15 cellular contexts compared by ENCODE assay signal in genomic region chr15:69813881-69814280, GRCh38.
DNase-seq lines count a peak whose midpoint lies in the region; ATAC-seq and TF ChIP-seq lines count a peak whose summit lies in the region.
"Had no signal": no experiment of that assay in that cellular context is flagged by ENCODE, and none has a peak within 500 bp of the region (broad histone marks: within the 10 kb centered on the region; RNA-seq: fewer than 3 reads in every experiment).

No MANE protein-coding gene starts in this region.

- peak; percentile 18 for ATAC-seq in upper lobe of right lung

- H3K4ac ChIP-seq in H9 (ENCODE audit: low read depth, low read length): no peak overlapping the region

- no peak overlapping the region for H4K5ac ChIP-seq in H9 (ENCODE audit: insufficient read length, low read depth, low read length)

- no peak overlapping the region for H2BK20ac ChIP-seq in H9 (ENCODE audit: low read depth, low read length, poor library complexity, severe bottlenecking)

- no peak overlapping the region for H3T11ph ChIP-seq in H9 (ENCODE audit: low read length)

- no peaks in the 10 kb centered on the region for H3K79me1 ChIP-seq in H9 (ENCODE audit: insufficient read depth, low read depth, low read length, poor library complexity, severe bottlenecking)

- TF ChIP-seq CTCF in upper lobe of right lung (IDR thresholded peaks at IDR 0.05) (no peak), H9 (conservative IDR thresholded peaks at IDR 0.05) (no peak)

- no peak overlapping the region for H3K23ac ChIP-seq in H9 (ENCODE audit: insufficient read length, low read depth, low read length)

- intact Hi-C loops in upper lobe of right lung (cut with DNase I): no loop called here

- peaks cover 34% of the 10 kb centered on the region for H3K27me3 Mint-ChIP-seq in H9 (ENCODE audit: low read depth)

- no peak overlapping the region for H3K18ac ChIP-seq in H9 (ENCODE audit: insufficient read length, low read depth, low read length)

- no peaks in the 10 kb centered on the region for H4K20me1 ChIP-seq in H9 (ENCODE audit: control insufficient read depth, insufficient read depth, insufficient read length)

- no peak overlapping the region for H2AFZ ChIP-seq in H9 (ENCODE audit: low read length)

- no peak overlapping the region for H2BK120ac ChIP-seq in H9 (ENCODE audit: low read depth, low read length, poor library complexity, severe bottlenecking)

- no peak overlapping the region for H3K4me3 ChIP-seq in upper lobe of right lung

- H3K4me2 ChIP-seq in H9 (ENCODE audit: insufficient read depth, insufficient read length, low read length): no peak overlapping the region

- H3K4me3 Mint-ChIP-seq in H9: no peak overlapping the region
- H3K4me3 Mint-ChIP-seq: CD4-positive, CD25-positive, alpha-beta regulatory T cell had no signal

- H3K27ac ChIP-seq in upper lobe of right lung (no peak overlapping the region), H9 (ENCODE audit: insufficient read length, low read depth, low read length) (no peak overlapping the region)

- H2BK5ac ChIP-seq in H9 (ENCODE audit: insufficient read length, low read length): no peak overlapping the region

- no peak overlapping the region for H2BK15ac ChIP-seq in H9 (ENCODE audit: low read depth, low read length)

- no peak overlapping the region for H2AK5ac ChIP-seq in H9 (ENCODE audit: insufficient read length, low read length)

- no CpG with 5 or more reads among the region's 7 CpGs for WGBS in H9 (ENCODE audit: extremely low coverage, insufficient read length, low lambda C conversion rate)

- no peak overlapping the region for H4K8ac ChIP-seq in H9 (replicated peaks; ENCODE audit: insufficient read length, low read depth, low read length)

- no peak overlapping the region for H3K9ac ChIP-seq in H9 (ENCODE audit: extremely low read depth, insufficient read length, low read length)

- no peak overlapping the region for H3K27ac Mint-ChIP-seq in H9

- H3K27me3 ChIP-seq in upper lobe of right lung (no peaks in the 10 kb centered on the region), H9 (ENCODE audit: insufficient read depth, low read length) (no peaks in the 10 kb centered on the region)

- H3K36me3 ChIP-seq in upper lobe of right lung: no peaks in the 10 kb centered on the region

- H3K14ac ChIP-seq in H9 (ENCODE audit: insufficient read depth, low read length): no peak overlapping the region; the same call in 1 of the 2 replicates

- peak; percentile 47 for DNase-seq in H4 (ENCODE audit: low spot score)
- peak; percentile 82 for DNase-seq in RPMI7951 (ENCODE audit: low read depth)
- peak; percentile 28 for DNase-seq in glomerular visceral epithelial cell (ENCODE audit: extremely low spot score)
- no peak for DNase-seq in upper lobe of right lung
- DNase-seq in iPS-NIHi11 (ENCODE audit: low spot score): no peak
- DNase-seq in H9: no peak
- DNase-seq in activated CD8-positive, alpha-beta memory T cell treated with anti-CD3 and anti-CD28 coated beads for 24 hours: no peak
- DNase-seq: CD4-positive, CD25-positive, alpha-beta regulatory T cell; DMS79 treated with DMSO at 0.1 percent for 48 hours; GOT3; Karpas-422; NCI-H1105 treated with DMSO at 0.1 percent for 48 hours; NCI-H1694 treated with DMSO at 0.1 percent for 48 hours; NCI-H526 treated with DMSO at 0.1 percent for 48 hours; SW 1271 had no signal

- H3K4me1 ChIP-seq in upper lobe of right lung (no peaks in the 10 kb centered on the region), H9 (ENCODE audit: insufficient read depth, low read length) (no peaks in the 10 kb centered on the region)

- no peak overlapping the region for H4K91ac ChIP-seq in H9 (ENCODE audit: insufficient read length, low read depth, low read length)

- H3K4me1 Mint-ChIP-seq in H9: peaks cover 8 to 15% of the 10 kb centered on the region in 2 experiments
- H3K4me1 Mint-ChIP-seq: CD4-positive, CD25-positive, alpha-beta regulatory T cell had no signal

- H3K79me2 ChIP-seq in H9 (ENCODE audit: insufficient read depth, low read length): no peaks in the 10 kb centered on the region

- no peaks in the 10 kb centered on the region for H3K9me3 Mint-ChIP-seq in H9
- H3K9me3 Mint-ChIP-seq: CD4-positive, CD25-positive, alpha-beta regulatory T cell had no signal

- no peak overlapping the region for H2BK12ac ChIP-seq in H9 (ENCODE audit: insufficient read length, low read depth, low read length)

- H3K9me3 ChIP-seq in upper lobe of right lung (no peaks in the 10 kb centered on the region), H9 (ENCODE audit: control insufficient read depth, low read depth, low read length) (no peaks in the 10 kb centered on the region)

- no peaks in the 10 kb centered on the region; a peak in 1 of 7 replicates for H3K36me3 Mint-ChIP-seq in H9 (ENCODE audit: insufficient read depth in 1 of 3, low read depth in 3 of 3)
- H3K36me3 Mint-ChIP-seq: CD4-positive, CD25-positive, alpha-beta regulatory T cell had no signal

- no peaks in the 10 kb centered on the region for H3K23me2 ChIP-seq in H9 (ENCODE audit: insufficient read length, low read depth, low read length, poor library complexity, severe bottlenecking)

- H3K56ac ChIP-seq in H9 (ENCODE audit: insufficient read length, low read depth, low read length): no peak overlapping the region

Comparison
In these comparisons a context has a peak if more than half of its experiments do, and no peak if none do; other contexts are left out.
1. DNase-seq: peak in H4 (single experiment), RPMI7951 (single experiment) and glomerular visceral epithelial cell (single experiment); none in upper lobe of right lung (single experiment), iPS-NIHi11 (single experiment), H9 (single experiment) and activated CD8-positive, alpha-beta memory T cell treated with anti-CD3 and anti-CD28 coated beads for 24 hours (single experiment).